In genomic region chr1:185741551-185741950, GRCh38 we compare ENCODE assay signal across 18 cellular contexts. TPM values are rescaled to one million over a fixed set of nuclear protein-coding genes. Genes with fewer than 3 reads are reported as not detected.
DNase-seq lines count a peak whose midpoint lies in the region; ATAC-seq and TF ChIP-seq lines count a peak whose summit lies in the region.
"Had no signal": no experiment of that assay in that cellular context is flagged by ENCODE, and none has a peak within 500 bp of the region (broad histone marks: within the 10 kb centered on the region; RNA-seq: fewer than 3 reads in every experiment).

No MANE protein-coding gene starts in this region.

- H3K4me1 ChIP-seq in GM23248 (ENCODE audit: insufficient read depth) (peaks cover 7% of the 10 kb centered on the region), gastroesophageal sphincter (peaks cover 0 to 57% (median 7%) of the 10 kb centered on the region in 3 donors), transverse colon (no peaks in the 10 kb centered on the region), suprapubic skin (no peaks in the 10 kb centered on the region)
- H3K4me1 ChIP-seq: BE2C had no signal

- intact Hi-C loops in transverse colon (cut with DNase I; ENCODE audit: low total_unique reads), result no loop called here

- no peaks in the 10 kb centered on the region for H3K36me3 ChIP-seq in GM23248 (ENCODE audit: low read depth)
- H3K36me3 ChIP-seq in gastroesophageal sphincter, result no peaks in the 10 kb centered on the region
- H3K36me3 ChIP-seq in transverse colon, result no peaks in the 10 kb centered on the region
- no peaks in the 10 kb centered on the region for H3K36me3 ChIP-seq in suprapubic skin
- H3K36me3 ChIP-seq: BE2C had no signal

- H3K4me1 Mint-ChIP-seq in chondrocyte (ENCODE audit: low read depth), result peaks cover 44% of the 10 kb centered on the region
- H3K4me1 Mint-ChIP-seq: CD4-positive, alpha-beta memory T cell; H9 had no signal

- in situ Hi-C loops in GM23248 (cut with MboI) (no loop called here), transverse colon (cut with MboI; ENCODE audit: low pct_ligation_motif_present in 1 of 4, low pct_unique_long_range_greater_than_20kb in 1 of 4, low sequenced_read_pairs in 3 of 4) (no loop called here)

- H3K79me2 ChIP-seq in GM23248 (ENCODE audit: insufficient read depth), result no peaks in the 10 kb centered on the region

- H4K20me1 ChIP-seq in GM23248 (ENCODE audit: insufficient read depth), result no peaks in the 10 kb centered on the region

- no peak for TF ChIP-seq CTCF in chondrocyte (IDR thresholded peaks at IDR 0.05)
- no peak for TF ChIP-seq CTCF in gastroesophageal sphincter (IDR thresholded peaks at IDR 0.05)
- TF ChIP-seq CTCF in transverse colon (IDR thresholded peaks at IDR 0.05), result no peak
- TF ChIP-seq CTCF in suprapubic skin (IDR thresholded peaks at IDR 0.05), result no peak

- peaks cover 13% of the 10 kb centered on the region for H3K36me3 Mint-ChIP-seq in chondrocyte (ENCODE audit: low read depth)

- ATAC-seq in gastroesophageal sphincter (peak; percentile 73), HG03439 (IDR thresholded peaks at IDR 0.05; ENCODE audit: unreplicated experiment) (no peak)
- ATAC-seq: Panc1, Right ventricle myocardium inferior had no signal

- no peaks in the 10 kb centered on the region for H3K27me3 ChIP-seq in GM23248 (replicated peaks; ENCODE audit: insufficient read depth)
- no peaks in the 10 kb centered on the region for H3K27me3 ChIP-seq in gastroesophageal sphincter
- H3K27me3 ChIP-seq in transverse colon, result peaks cover 16% of the 10 kb centered on the region
- no peaks in the 10 kb centered on the region for H3K27me3 ChIP-seq in suprapubic skin
- H3K27me3 ChIP-seq: BE2C had no signal

- no peak overlapping the region for H2AFZ ChIP-seq in GM23248

- no peaks in the 10 kb centered on the region for H3K9me2 ChIP-seq in GM23248 (ENCODE audit: insufficient read depth)

- no peaks in the 10 kb centered on the region for H3K27me3 Mint-ChIP-seq in chondrocyte (ENCODE audit: low read depth)

- no peak overlapping the region for H3K4me3 Mint-ChIP-seq in chondrocyte (ENCODE audit: unreplicated experiment)
- H3K4me3 Mint-ChIP-seq: CD4-positive, alpha-beta memory T cell; H9 had no signal

- H3F3A ChIP-seq in GM23248 (ENCODE audit: insufficient read depth), result peaks cover 10% of the 10 kb centered on the region; the same call in 1 of the 2 replicates

- H3K9me3 ChIP-seq in GM23248 (ENCODE audit: low read depth) (no peaks in the 10 kb centered on the region), gastroesophageal sphincter (peaks cover 0 to 10% (median 0%) of the 10 kb centered on the region in 3 donors), transverse colon (peaks cover 0 to 4% of the 10 kb centered on the region in 2 donors), suprapubic skin (no peaks in the 10 kb centered on the region)
- H3K9me3 ChIP-seq: BE2C had no signal

- DNase-seq in AG08396 (ENCODE audit: low spot score) (peak; percentile 37), GM23248 (peak; percentile 74), chondrocyte (ENCODE audit: low spot score) (no peak), transverse colon (no peak), suprapubic skin (ENCODE audit: low spot score in 2 of 2) (no peak), OCI-M1 (lab: John Stamatoyannopoulos, UW) (no peak)
- DNase-seq: BE2C; CD4-positive, alpha-beta memory T cell; H9; Kasumi-1; NCI-H2029; NCI-H2171 treated with DMSO at 0.1 percent for 48 hours; NCI-H510A; NCI-H82 had no signal

- WGBS in GM23248 (ENCODE audit: low coverage in 1 of 2, low lambda C conversion rate in 2 of 2, missing lambda C conversion rate in 2 of 2), 2 experiments, result 2 to 5% methylated on average over 3 of the region's 3 CpGs
- 39 to 56% methylated on average over 3 of the region's 3 CpGs for WGBS in gastroesophageal sphincter (ENCODE audit: low coverage in 1 of 2), 2 donors
- WGBS in transverse colon (ENCODE audit: low coverage in 1 of 2), 2 donors, result 72 to 75% methylated on average over 3 of the region's 3 CpGs
- WGBS in suprapubic skin, result 67% methylated on average over 3 of the region's 3 CpGs

- H3K4me2 ChIP-seq in GM23248 (ENCODE audit: unreplicated experiment), result peak overlapping the region; percentile 22

- H3K4me3 ChIP-seq in GM23248 (no peak overlapping the region), gastroesophageal sphincter (no peak overlapping the region), transverse colon (no peak overlapping the region), suprapubic skin (no peak overlapping the region)

- H3K27ac ChIP-seq in GM23248 (no peak overlapping the region), gastroesophageal sphincter (peak overlapping the region in 2 of 4 donors; percentile 28 to 50), transverse colon (no peak overlapping the region), suprapubic skin (no peak overlapping the region)

- H3K27ac Mint-ChIP-seq in chondrocyte (ENCODE audit: unreplicated experiment), result peak overlapping the region; percentile 14
- H3K27ac Mint-ChIP-seq: CD4-positive, alpha-beta memory T cell; H9 had no signal

- H3K9me3 Mint-ChIP-seq in chondrocyte (ENCODE audit: low read depth), result peaks cover 10% of the 10 kb centered on the region

- TF ChIP-seq EP300 in gastroesophageal sphincter (IDR thresholded peaks at IDR 0.05), result no peak
- no peak for TF ChIP-seq EP300 in transverse colon (IDR thresholded peaks at IDR 0.05; ENCODE audit: low read depth)
- no peak for TF ChIP-seq EP300 in suprapubic skin (IDR thresholded peaks at IDR 0.05)

- no peak overlapping the region for H3K9ac ChIP-seq in GM23248

- TF ChIP-seq POLR2A in gastroesophageal sphincter (IDR thresholded peaks at IDR 0.05) (no peak), transverse colon (IDR thresholded peaks at IDR 0.05) (no peak), suprapubic skin (IDR thresholded peaks at IDR 0.05) (no peak)

RNA-seq across cellular contexts. Expression of gene HMCN1, which starts 7.4 kb away (rescaled TPM):
- total RNA-seq in GM23248 (2014; rRNA removed; shearing (Covaris generic)), result 5.2 and 18.7 TPM in 2 replicates
- 1.8 and 2.1 TPM in 2 replicates for polyA plus RNA-seq in GM23248 (2016; fragmentation: Nextera tagmentation; extraction: Ambion mirVana)
- 80.0 to 178 TPM (median 81.6 TPM) in 3 replicates for total RNA-seq in chondrocyte
- 10 to 100 TPM; 11.6 to 95.9 (median 78.6) TPM for total RNA-seq in gastroesophageal sphincter
- 1 to 10 TPM; 1.1 to 2.7 (median 2.1) TPM for total RNA-seq in transverse colon
- total RNA-seq in suprapubic skin, result 1 to 10 TPM; 2.2 to 5.6 (median 3.7) TPM
- polyA plus RNA-seq: CD4-positive, alpha-beta memory T cell had no signal

Comparison
In these comparisons a context has a peak if more than half of its experiments do, and no peak if none do; other contexts are left out.
1. DNase-seq: peak in AG08396 (single experiment) and GM23248 (single experiment); none in chondrocyte (single experiment), transverse colon (single experiment), suprapubic skin (0 of 2) and OCI-M1 (single experiment).